8 cellular contexts compared by ENCODE assay signal in the genomic region with DNA sequence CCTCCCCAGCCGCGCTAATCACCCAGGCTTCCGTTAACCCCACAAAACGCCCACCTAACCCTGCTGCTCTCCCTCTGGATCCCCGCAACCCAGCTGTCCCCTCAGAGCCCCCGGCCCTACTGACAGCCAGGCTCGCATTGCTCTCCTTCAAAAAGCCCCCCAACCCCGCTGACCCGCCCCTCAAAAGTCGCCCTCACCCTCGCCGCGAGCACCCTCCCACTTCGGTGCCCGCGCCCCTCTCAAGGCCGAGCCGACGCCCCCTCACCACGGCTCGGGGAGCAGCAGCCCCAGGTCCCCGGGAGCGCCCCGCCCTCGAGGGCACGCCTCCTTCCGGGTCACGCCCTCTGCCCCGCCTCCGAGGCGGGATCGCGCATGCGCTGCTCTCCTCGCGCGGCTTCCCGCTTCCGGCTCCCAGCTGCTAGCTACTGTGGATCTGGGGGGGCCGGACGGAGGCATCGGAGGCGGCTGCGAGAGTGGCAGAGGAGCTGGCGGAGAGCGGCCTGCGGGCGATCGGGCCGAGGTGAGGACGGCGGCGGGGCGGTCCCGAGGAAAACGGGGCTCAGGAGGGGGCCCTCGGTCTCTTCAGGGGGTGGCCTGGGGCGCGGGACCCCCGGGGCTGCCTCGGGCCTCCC. TPM values are rescaled to one million over a fixed set of nuclear protein-coding genes. Genes with fewer than 3 reads are reported as not detected.
DNase-seq lines count a peak whose midpoint lies in the region; ATAC-seq, FAIRE-seq and TF ChIP-seq lines count a peak whose summit lies in the region.

No MANE protein-coding gene starts in this region.

- H2BK20ac ChIP-seq in H1 (ENCODE audit: low read length), result no peak overlapping the region

- intact Hi-C loops in CD14-positive monocyte (cut with micrococcal nuclease), result loop anchor here (10.0 kb wide), 2 partner anchors 140 to 230 kb away; partner anchors contain the start of genes PNPLA6 (in 2 of the 2), PET100 (in 1 of the 2) and XAB2 (in 1 of the 2)

- H3K27me3 ChIP-seq in H1 (replicated peaks in 1 of 4; ENCODE audit: control insufficient read depth in 3 of 4, extremely low read depth in 1 of 4, insufficient read depth in 3 of 4, low read length in 3 of 4), result 0 out of 7 replicates have a peak, but pooled peaks cover 0 to 1% (median 0%) of the 10 kb centered on the region in 4 experiments
- no peaks in the 10 kb centered on the region for H3K27me3 ChIP-seq in mesendoderm (ENCODE audit: insufficient read depth, low read length, poor library complexity)

- H3K4me3 ChIP-seq in H1 (ENCODE audit: extremely low read depth in 1 of 4, insufficient read depth in 2 of 4, low read depth in 3 of 4, low read length in 4 of 4), result peak overlapping the region; percentile 91 to 96 (median 94)
- peak overlapping the region; percentile 76 for H3K4me3 ChIP-seq in mesendoderm (ENCODE audit: low read length)

- FAIRE-seq in H1 (lab: Jason Lieb, UNC), result no peak

- peak overlapping the region; percentile 40 for H4K5ac ChIP-seq in H1 (ENCODE audit: insufficient read length, low read depth, low read length)
- H4K5ac ChIP-seq in mesendoderm (ENCODE audit: low read length), result no peak overlapping the region

- H3K27me3 Mint-ChIP-seq in CD14-positive monocyte (ENCODE audit: low read depth in 3 of 3), result no peaks in the 10 kb centered on the region

- TF ChIP-seq CTCF in CD14-positive monocyte (IDR thresholded peaks at IDR 0.05), result no peak
- TF ChIP-seq CTCF in H1 (IDR thresholded peaks at IDR 0.05; ENCODE audit: control extremely low read depth in 1 of 3, insufficient read depth in 1 of 3, low read depth in 1 of 3, low read length in 3 of 3), result no peak

- H2BK120ac ChIP-seq in H1 (replicated peaks; ENCODE audit: low read depth, low read length), result no peak overlapping the region
- H2BK120ac ChIP-seq in mesendoderm (ENCODE audit: low read depth, low read length), result no peak overlapping the region

- H4K8ac ChIP-seq in H1 (ENCODE audit: extremely low read depth, insufficient read depth, low read length) (peak overlapping the region; percentile 92; the same call in 1 of the 2 replicates), mesendoderm (ENCODE audit: low read depth, low read length) (peak overlapping the region; percentile 94)

- H2AK5ac ChIP-seq in H1 (ENCODE audit: low read depth, low read length) (no peak overlapping the region), mesendoderm (ENCODE audit: low read length) (no peak overlapping the region)

- H2BK15ac ChIP-seq in H1 (ENCODE audit: low read length) (no peak overlapping the region), mesendoderm (replicated peaks; ENCODE audit: low read depth) (no peak overlapping the region)

- H3K27ac ChIP-seq in H1 (ENCODE audit: low read depth, low read length) (peak overlapping the region; percentile 42; the same call in 1 of the 2 replicates), mesendoderm (ENCODE audit: low read depth, low read length) (no peak overlapping the region)

- POLR2A ChIA-PET in H1 (lab: Charles Lee; ENCODE audit: partially characterized antibody), result interaction anchor here (2.2 kb wide), 1 partner anchor 8 kb away, joined by 5 read pairs; no protein-coding TSS in a partner anchor

- H3K79me2 ChIP-seq in H1 (ENCODE audit: control insufficient read depth in 1 of 2, insufficient read depth in 2 of 2, low read length in 2 of 2), result peaks cover 4 to 36% of the 10 kb centered on the region in 2 experiments
- H3K79me2 ChIP-seq in mesendoderm (ENCODE audit: control insufficient read depth, insufficient read depth, low read length), result peaks cover 21% of the 10 kb centered on the region

- H2BK12ac ChIP-seq in H1 (ENCODE audit: low read depth, low read length), result no peak overlapping the region

- peak overlapping the region; percentile 23 to 93 (median 86) for H3K27ac Mint-ChIP-seq in CD14-positive monocyte

- H3K18ac ChIP-seq in H1 (ENCODE audit: extremely low read depth, low read length) (peak overlapping the region; percentile 60), mesendoderm (ENCODE audit: low read length) (peak overlapping the region; percentile 72)

- no peak overlapping the region for H3K23ac ChIP-seq in H1 (ENCODE audit: insufficient read length)
- H3K23ac ChIP-seq in mesendoderm (ENCODE audit: low read length), result no peak overlapping the region

- CTCF ChIA-PET in H1 (lab: Charles Lee; ENCODE audit: partially characterized antibody), result interaction anchor here (0.6 to 4.0 kb wide), 4 partner anchors 12 to 276 kb away, joined by 3 to 13 read pairs (median 5); no protein-coding TSS in a partner anchor

- H3K4me2 ChIP-seq in H1 (ENCODE audit: insufficient read depth in 1 of 2, low read depth in 2 of 2, low read length in 2 of 2) (peak overlapping the region; percentile 88 to 89), mesendoderm (ENCODE audit: low read length) (peak overlapping the region; percentile 91)

- peak; percentile 68 for ATAC-seq in GM19397 (IDR thresholded peaks at IDR 0.05; ENCODE audit: unreplicated experiment)

- no peak for TF ChIP-seq EP300 in H1 (IDR thresholded peaks at IDR 0.05; ENCODE audit: borderline replicate concordance in 1 of 2, low read depth in 2 of 2, low read length in 2 of 2)

- H2BK5ac ChIP-seq in H1 (ENCODE audit: low read depth, low read length) (0 out of 2 replicates have a peak overlapping the region, but pooled peaks have one; percentile 35), mesendoderm (ENCODE audit: low read length) (no peak overlapping the region)

- peaks cover 9% of the 10 kb centered on the region for H3K23me2 ChIP-seq in H1 (ENCODE audit: low read depth, low read length)

- peak in 1 of 2 experiments; percentile 71; a peak in 2 of 3 replicates for TF ChIP-seq POLR2A in H1 (IDR thresholded peaks at IDR 0.05; ENCODE audit: control extremely low read depth in 1 of 2, low read depth in 2 of 2, low read length in 2 of 2)

- no peak for TF ChIP-seq RAD21 in H1 (IDR thresholded peaks at IDR 0.05 in 1 of 2, conservative IDR thresholded peaks at IDR 0.05 in 1 of 2; ENCODE audit: low read depth in 2 of 2, low read length in 2 of 2)

- H3K4ac ChIP-seq in H1 (replicated peaks; ENCODE audit: insufficient read length, low read depth, low read length), result no peak overlapping the region
- peak overlapping the region; percentile 49 for H3K4ac ChIP-seq in mesendoderm (ENCODE audit: low read depth, low read length)

- H3K36me3 Mint-ChIP-seq in CD14-positive monocyte, result peaks cover 15 to 40% of the 10 kb centered on the region in 2 donors

- H3K79me1 ChIP-seq in H1 (ENCODE audit: low read depth, low read length), result peaks cover 2% of the 10 kb centered on the region; the same call in 1 of the 2 replicates
- H3K79me1 ChIP-seq in mesendoderm (ENCODE audit: low read length), result peaks cover 6% of the 10 kb centered on the region

- H3K14ac ChIP-seq in H1 (ENCODE audit: insufficient read length), result no peak overlapping the region

- DNase-seq in CD14-positive monocyte (ENCODE audit: low spot score) (peak; percentile 84), HT-29 (ENCODE audit: low spot score) (peak; percentile 84), H1 (ENCODE audit: low read depth in 1 of 2, low spot score in 2 of 2) (peak; percentile 68 to 99), mesendoderm (peak; percentile 89)
- peak; percentile 76 for DNase-seq in NK-92 treated with Interleukin-12 subunit alpha and Interleukin-12 subunit beta, amount 100 ng/mL, for 24 hours (lab: John Stamatoyannopoulos, UW)
- DNase-seq in activated CD8-positive, alpha-beta memory T cell treated with anti-CD3 and anti-CD28 coated beads, Interleukin-2, amount 50 U/mL, for 1 hour (ENCODE audit: extremely low read depth), result peak; percentile 54
- peak; percentile 79 for DNase-seq in stimulated activated CD8-positive, alpha-beta memory T cell treated with anti-CD3 and anti-CD28 coated beads, Interleukin-12 subunit alpha, Interleukin-12 subunit beta, amount 100 ng/mL, for 1 hour (ENCODE audit: low read depth)

- H3K36me3 ChIP-seq in H1 (ENCODE audit: control insufficient read depth in 2 of 4, insufficient read depth in 4 of 4, low read length in 3 of 4) (no peaks in the 10 kb centered on the region), mesendoderm (ENCODE audit: control insufficient read depth, insufficient read depth, low read length) (no peaks in the 10 kb centered on the region)

- H3K9ac ChIP-seq in H1 (replicated peaks in 1 of 4; ENCODE audit: extremely low read depth in 1 of 4, low read depth in 3 of 4, low read length in 3 of 4) (peak overlapping the region; percentile 49 to 83 (median 68)), mesendoderm (ENCODE audit: low read length) (peak overlapping the region; percentile 85)

- H3K4me1 Mint-ChIP-seq in CD14-positive monocyte, result peaks cover 38% of the 10 kb centered on the region

- H3K4me1 ChIP-seq in H1 (replicated peaks in 1 of 4; ENCODE audit: control insufficient read depth in 3 of 4, insufficient read depth in 4 of 4, low read length in 3 of 4), result peaks cover 0 to 8% (median 4%) of the 10 kb centered on the region in 4 experiments
- peaks cover 4% of the 10 kb centered on the region for H3K4me1 ChIP-seq in mesendoderm (ENCODE audit: control insufficient read depth, low read depth, low read length)

- H3K56ac ChIP-seq in H1 (replicated peaks; ENCODE audit: insufficient read length, low read depth, low read length) (no peak overlapping the region), mesendoderm (ENCODE audit: low read length) (peak overlapping the region; percentile 93)

- no peak overlapping the region for H2AFZ ChIP-seq in H1 (ENCODE audit: low read length)

- WGBS in H1 (ENCODE audit: extremely low coverage in 1 of 2, insufficient coverage in 1 of 2, insufficient read length in 1 of 2, insufficient replicate concordance in 2 of 2, low coverage in 1 of 2, low lambda C conversion rate in 2 of 2, missing lambda C conversion rate in 1 of 2), 2 experiments, result 1% methylated on average over 15 of the region's 61 CpGs; no CpG with 5 or more reads in 1 of the 2 experiments
- no CpG with 5 or more reads among the region's 61 CpGs for WGBS in mesendoderm (ENCODE audit: extremely low coverage, insufficient coverage, low lambda C conversion rate)

- no peak overlapping the region for H4K91ac ChIP-seq in H1 (replicated peaks; ENCODE audit: insufficient read length, low read length)

- H3K9me3 Mint-ChIP-seq in CD14-positive monocyte, result no peaks in the 10 kb centered on the region

- H3K4me3 Mint-ChIP-seq in CD14-positive monocyte, result peak overlapping the region; percentile 87 to 93

- no peaks in the 10 kb centered on the region for H3K9me3 ChIP-seq in H1 (ENCODE audit: insufficient read depth in 2 of 2, low read depth in 1 of 2, low read length in 1 of 2)

- H4K20me1 ChIP-seq in H1 (replicated peaks in 1 of 2; ENCODE audit: control insufficient read depth in 1 of 2, insufficient read depth in 2 of 2, low read length in 2 of 2), result no peaks in the 10 kb centered on the region

RNA-seq across cellular contexts. Expression of gene ARHGEF18, which starts 46.1 kb away (rescaled TPM):
- under 1 TPM; 0.46 to 0.87 TPM for polyA plus RNA-seq in CD14-positive monocyte
- total RNA-seq in HT-29 (2014; rRNA removed; shearing (Covaris generic)), result 31.4 and 33.0 TPM in 2 replicates
- total RNA-seq in H1 (2021; fragmentation: NEBNext Ultra II Directional; extraction: Animal tissue kit (Norgen Biotek cat#: 25700)), result 35.9 and 36.8 TPM in 2 replicates
- 12.2 and 17.4 TPM in 2 replicates for polyA plus RNA-seq in H1 (2011; rRNA removed)
- 17.4 TPM for polyA plus RNA-seq in H1 (2011; cell fraction: cytosol; rRNA removed)
- 25.3 TPM for polyA plus RNA-seq in H1 (2011; cell fraction: nucleus; rRNA removed)
- polyA plus RNA-seq in H1 (2012, experiment 1 of 2), result 20.2 to 26.9 TPM (median 23.4 TPM) in 4 replicates
- polyA plus RNA-seq in H1 (2012, experiment 2 of 2), result 17.9 TPM
- polyA plus RNA-seq in H1 (2013, experiment 1 of 2), result 17.7 TPM
- 17.2 TPM for polyA plus RNA-seq in H1 (2013, experiment 2 of 2)
- 8.3 and 9.1 TPM in 2 replicates for polyA minus RNA-seq in H1 (2011; rRNA and poly(A)+ RNA removed)
- polyA minus RNA-seq in H1 (2011; cell fraction: cytosol; rRNA and poly(A)+ RNA removed), result 20.8 TPM
- polyA minus RNA-seq in H1 (2011; cell fraction: nucleus; rRNA and poly(A)+ RNA removed), result 15.8 TPM
- polyA plus RNA-seq in mesendoderm (2013, experiment 1 of 2), result 13.9 TPM
- polyA plus RNA-seq in mesendoderm (2013, experiment 2 of 2), result 16.4 TPM
